In the genomic region with DNA sequence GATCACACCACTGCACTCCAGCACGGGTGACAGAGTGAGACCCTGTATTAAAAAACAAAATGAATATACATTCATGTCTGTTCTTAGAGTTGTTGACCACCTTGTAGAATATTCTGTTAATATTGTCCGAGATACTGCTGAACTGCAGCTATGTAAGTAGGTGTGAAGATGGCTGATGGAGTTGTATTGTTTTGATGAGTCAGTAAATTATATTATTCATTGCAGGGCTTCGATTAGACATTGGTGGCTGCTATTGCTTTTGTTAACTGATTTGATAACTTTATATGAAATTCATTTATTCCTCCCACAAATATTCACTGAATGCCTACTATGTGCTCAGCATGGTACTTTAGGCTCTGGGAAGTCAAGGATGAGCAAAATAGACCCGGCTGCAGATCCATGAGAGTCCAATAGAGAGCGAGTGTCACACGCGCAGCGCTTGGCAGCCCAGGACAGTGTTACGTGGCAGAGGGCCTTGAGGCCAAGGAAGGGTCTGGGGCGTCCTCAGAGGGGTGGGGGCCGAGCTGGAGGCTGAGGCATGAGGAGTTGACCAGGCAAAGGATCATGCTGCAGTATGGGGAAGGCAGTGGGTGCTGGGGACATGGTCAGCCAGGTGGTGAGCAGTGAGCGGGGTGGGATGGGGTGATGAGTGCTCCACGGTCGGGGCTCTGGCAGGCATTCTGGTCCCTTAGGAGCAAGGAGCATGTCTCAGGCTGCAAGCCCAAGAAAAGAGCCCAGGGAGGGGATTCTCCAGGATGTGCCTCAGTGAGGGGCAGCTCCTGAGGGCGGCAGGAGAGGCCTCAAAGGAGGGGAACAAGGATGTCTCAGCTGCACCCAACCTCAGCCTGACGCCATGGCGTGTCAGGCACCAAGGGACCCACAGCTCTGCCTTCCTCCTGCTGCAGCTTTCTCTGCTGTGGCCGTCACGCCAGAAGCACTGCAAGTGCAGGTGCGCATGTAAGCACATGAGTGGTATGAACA, we compare ENCODE assay signal across 22 cellular contexts.
"Had no signal": no experiment of that assay in that cellular context is flagged by ENCODE, and none has a peak within 500 bp of the region (broad histone marks: within the 10 kb centered on the region; RNA-seq: fewer than 3 reads in every experiment).

No MANE protein-coding gene starts in this region.

- H3K27me3 Mint-ChIP-seq: activated B cell treated with CpG ODN at 0.5 μM for 24 hours; activated CD4-positive, alpha-beta T cell treated with anti-CD3 and anti-CD28 coated beads for 36 hours had no signal

- H3K9me3 ChIP-seq: esophagus squamous epithelium, gastrocnemius medialis, lower lobe of right lung, upper lobe of left lung had no signal

- H3K4me3 ChIP-seq: esophagus squamous epithelium, gastrocnemius medialis, lower lobe of right lung, upper lobe of left lung had no signal

- DNase-seq: activated B cell treated with CpG ODN at 0.5 μM for 24 hours; activated CD4-positive, alpha-beta T cell treated with anti-CD3 and anti-CD28 coated beads for 36 hours; activated CD4-positive, alpha-beta T cell treated with anti-CD3 and anti-CD28 coated beads, Interleukin-2, amount 50 U/mL, for 4 hours; activated T-cell treated with anti-CD3 and anti-CD28 coated beads for 4 hours; esophagus squamous epithelium; gastrocnemius medialis; hippocampal formation; left colon; lower lobe of right lung; naive thymus-derived CD4-positive, alpha-beta T cell; retina; stimulated activated CD4-positive, alpha-beta T cell treated with anti-CD3 and anti-CD28 coated beads, Interleukin-4, amount 100 ng/mL, for 24 hours; stimulated activated naive CD8-positive, alpha-beta T cell treated with anti-CD3 and anti-CD28 coated beads, Interleukin-15, Interleukin-2, amounts not matched to agents 100 U/mL and 50 U/mL, for 24 hours; T1000; upper lobe of left lung had no signal

- FAIRE-seq: astrocyte, colon had no signal

- H3K36me3 Mint-ChIP-seq: activated naive CD4-positive, alpha-beta T cell treated with anti-CD3 and anti-CD28 coated beads, Interleukin-2, amount 50 U/mL, for 72 hours; naive thymus-derived CD4-positive, alpha-beta T cell had no signal

- H3K4me3 Mint-ChIP-seq: activated B cell treated with CpG ODN at 0.5 μM for 24 hours; activated CD4-positive, alpha-beta T cell treated with anti-CD3 and anti-CD28 coated beads for 36 hours; central memory CD8-positive, alpha-beta T cell; naive thymus-derived CD4-positive, alpha-beta T cell; neural crest cell; T-helper 1 cell treated with Interleukin-12 subunit alpha and Interleukin-12 subunit beta and Interleukin-4 antibody, amounts not matched to agents 30 μg/mL and 1 μg/mL, for 36 hours had no signal

- H3K4me1 Mint-ChIP-seq: activated B cell treated with CpG ODN at 0.5 μM for 24 hours; activated CD4-positive, alpha-beta T cell treated with anti-CD3 and anti-CD28 coated beads for 36 hours; central memory CD8-positive, alpha-beta T cell had no signal

- ATAC-seq: activated CD4-positive, alpha-beta T cell treated with anti-CD3 and anti-CD28 coated beads for 36 hours; activated naive CD4-positive, alpha-beta T cell treated with anti-CD3 and anti-CD28 coated beads, Interleukin-2, amount 50 U/mL, for 72 hours; gastrocnemius medialis; left colon; lower lobe of right lung; naive thymus-derived CD4-positive, alpha-beta T cell; stimulated activated naive CD8-positive, alpha-beta T cell treated with anti-CD3 and anti-CD28 coated beads, Interleukin-15, Interleukin-2, amounts not matched to agents 100 U/mL and 50 U/mL, for 24 hours had no signal

- H3K27ac Mint-ChIP-seq: activated B cell treated with CpG ODN at 0.5 μM for 24 hours; activated CD4-positive, alpha-beta T cell treated with anti-CD3 and anti-CD28 coated beads for 36 hours; activated naive CD4-positive, alpha-beta T cell treated with anti-CD3 and anti-CD28 coated beads, Interleukin-2, amount 50 U/mL, for 72 hours; naive thymus-derived CD4-positive, alpha-beta T cell; progenitor cell of endocrine pancreas; T-helper 1 cell treated with Interleukin-12 subunit alpha and Interleukin-12 subunit beta and Interleukin-4 antibody, amounts not matched to agents 30 μg/mL and 1 μg/mL, for 36 hours had no signal

- H3K27ac ChIP-seq: esophagus squamous epithelium, gastrocnemius medialis, lower lobe of right lung, upper lobe of left lung had no signal

- H3K36me3 ChIP-seq: esophagus squamous epithelium, gastrocnemius medialis, lower lobe of right lung, upper lobe of left lung had no signal

- H3K9me3 Mint-ChIP-seq: activated B cell treated with CpG ODN at 0.5 μM for 24 hours; activated naive CD4-positive, alpha-beta T cell treated with anti-CD3 and anti-CD28 coated beads, Interleukin-2, amount 50 U/mL, for 72 hours; central memory CD8-positive, alpha-beta T cell; T-helper 1 cell treated with Interleukin-12 subunit alpha and Interleukin-12 subunit beta and Interleukin-4 antibody, amounts not matched to agents 30 μg/mL and 1 μg/mL, for 36 hours had no signal

- H3K27me3 ChIP-seq: gastrocnemius medialis, upper lobe of left lung had no signal
